1 cellular context compared by ENCODE assay signal in genomic region chr6:30727920-30728605, GRCh38.
TF ChIP-seq lines count a peak whose summit lies in the region.

No MANE protein-coding gene starts in this region.

TF ChIP-seq in GM12878, 131 proteins besides CTCF, POLR2A, EP300 and RAD21:
- TF ChIP-seq NFIC (IDR thresholded peaks at IDR 0.05; ENCODE audit: low read depth, low read length) (no peak), PBX3 (IDR thresholded peaks at IDR 0.05; ENCODE audit: insufficient replicate concordance, low read depth, low read length) (no peak), MTA2 (IDR thresholded peaks at IDR 0.05; ENCODE audit: low read depth) (no peak), NBN (IDR thresholded peaks at IDR 0.05) (no peak), ZNF207 (IDR thresholded peaks at IDR 0.05; ENCODE audit: borderline replicate concordance) (no peak), ELK1 (IDR thresholded peaks at IDR 0.05; ENCODE audit: low read depth, low read length) (no peak), STAT1 (conservative IDR thresholded peaks at IDR 0.05) (no peak), ZNF274 (IDR thresholded peaks at IDR 0.05; ENCODE audit: insufficient read depth, insufficient read length) (no peak), TARDBP (IDR thresholded peaks at IDR 0.05; ENCODE audit: borderline replicate concordance) (no peak), ESRRA (IDR thresholded peaks at IDR 0.05; ENCODE audit: low read length) (no peak), CBX3 (IDR thresholded peaks at IDR 0.05; ENCODE audit: borderline replicate concordance, low read depth) (no peak), LARP7 (IDR thresholded peaks at IDR 0.05) (no peak), TBL1XR1 (IDR thresholded peaks at IDR 0.05; ENCODE audit: low read depth, low read length) (no peak), BMI1 (IDR thresholded peaks at IDR 0.05; ENCODE audit: borderline replicate concordance) (no peak), BHLHE40 (IDR thresholded peaks at IDR 0.05; ENCODE audit: borderline replicate concordance in 1 of 2, low read depth in 2 of 2, low read length in 1 of 2) (no peak), CHD1 (IDR thresholded peaks at IDR 0.05; ENCODE audit: low read depth, low read length) (no peak), HCFC1 (IDR thresholded peaks at IDR 0.05; ENCODE audit: low read length) (no peak), SUZ12 (IDR thresholded peaks at IDR 0.05; ENCODE audit: unreplicated experiment) (no peak), TCF3 (IDR thresholded peaks at IDR 0.05; ENCODE audit: borderline replicate concordance, insufficient read depth, low read depth, low read length) (no peak)
